ENCODE assay signal across 1 cellular context in the genomic region with DNA sequence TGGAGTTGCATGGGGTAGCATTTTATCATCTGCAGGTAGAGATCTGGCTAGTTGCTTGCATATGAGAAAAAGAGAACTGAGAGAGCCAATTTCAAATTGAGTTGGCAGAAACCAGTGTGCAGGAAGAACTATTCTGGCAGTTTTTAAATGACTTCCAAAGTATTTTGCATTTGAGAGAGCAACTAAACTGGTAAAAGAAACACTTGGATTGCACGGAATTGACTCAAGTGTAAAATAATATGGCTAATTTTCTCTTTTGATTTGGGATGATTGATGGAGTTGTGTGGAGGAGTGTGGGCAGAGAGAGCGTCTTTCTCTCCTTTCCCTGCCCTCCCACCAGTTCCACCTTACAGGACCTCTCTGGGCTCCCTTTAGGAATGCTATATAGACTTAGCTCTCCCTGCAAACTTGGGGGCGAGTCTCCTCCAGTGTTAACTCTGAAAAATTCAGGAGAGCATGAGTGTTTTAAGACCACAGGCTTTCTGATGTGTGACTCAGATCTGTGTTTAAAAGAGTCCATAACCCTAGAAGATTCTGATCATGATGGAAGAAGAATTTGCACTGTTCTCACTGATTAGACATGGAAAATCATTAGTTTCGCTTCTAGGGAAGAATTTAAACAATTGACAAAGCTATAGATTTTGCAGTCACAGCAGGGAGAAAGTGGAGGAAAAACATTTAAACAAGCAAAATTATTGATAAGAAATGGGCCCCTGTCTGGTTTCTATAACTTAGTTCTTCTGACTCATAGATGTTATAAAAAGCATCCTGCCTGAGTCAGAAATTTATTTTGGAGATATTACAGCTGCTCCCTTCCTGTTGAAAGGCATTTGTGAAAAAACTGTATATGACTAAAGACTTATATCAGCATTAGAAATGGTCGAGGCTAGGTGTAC.
TF ChIP-seq lines count a peak whose summit lies in the region.

No MANE protein-coding gene starts in this region.

TF ChIP-seq in GM12878, 131 proteins besides CTCF, POLR2A, EP300 and RAD21 (continues in another document):
- TF ChIP-seq CBX5 (IDR thresholded peaks at IDR 0.05; ENCODE audit: low read depth) (no peak; the same call in 1 of the 2 replicates), IKZF2 (IDR thresholded peaks at IDR 0.05) (peak; percentile 61 to 64; a peak in 3 of 4 replicates), CHD4 (IDR thresholded peaks at IDR 0.05) (no peak), PML (IDR thresholded peaks at IDR 0.05; ENCODE audit: low read length) (peak; percentile 17; the same call in 1 of the 2 replicates), MEF2A (IDR thresholded peaks at IDR 0.05; ENCODE audit: insufficient read depth, low read depth, low read length) (peak; percentile 99), RCOR1 (conservative IDR thresholded peaks at IDR 0.05; ENCODE audit: low read depth, low read length) (no peak), IKZF1 (conservative IDR thresholded peaks at IDR 0.05) (peak; percentile 57; the same call in 1 of the 2 replicates), DPF2 (IDR thresholded peaks at IDR 0.05) (peak; percentile 72), EGR1 (IDR thresholded peaks at IDR 0.05; ENCODE audit: borderline replicate concordance in 1 of 2, low read depth in 2 of 2, low read length in 2 of 2) (no peak), WRNIP1 (IDR thresholded peaks at IDR 0.05; ENCODE audit: borderline replicate concordance, low read depth, low read length) (no peak), PAX5 (IDR thresholded peaks at IDR 0.05; ENCODE audit: borderline replicate concordance, low read depth, low read length) (no peak), BCL11A (IDR thresholded peaks at IDR 0.05; ENCODE audit: low read depth, low read length) (peak; percentile 68), SREBF2 (IDR thresholded peaks at IDR 0.05; ENCODE audit: low read length) (no peak), JUNB (IDR thresholded peaks at IDR 0.05) (peak; percentile 96), SPI1 (IDR thresholded peaks at IDR 0.05; ENCODE audit: borderline replicate concordance, insufficient read depth, low read depth, low read length) (peak; percentile 91), ATF7 (IDR thresholded peaks at IDR 0.05; ENCODE audit: low read depth) (no peak), POU2F2 (IDR thresholded peaks at IDR 0.05; ENCODE audit: borderline replicate concordance, low read depth, low read length) (no peak), SMARCA5 (IDR thresholded peaks at IDR 0.05) (no peak), NFYA (IDR thresholded peaks at IDR 0.05; ENCODE audit: borderline replicate concordance, low read depth, low read length) (no peak), MTA3 (IDR thresholded peaks at IDR 0.05; ENCODE audit: borderline replicate concordance, low read length) (peak; percentile 74), TCF7 (IDR thresholded peaks at IDR 0.05; ENCODE audit: borderline replicate concordance) (no peak), STAT3 (IDR thresholded peaks at IDR 0.05; ENCODE audit: low read depth, low read length) (no peak), HDAC2 (IDR thresholded peaks at IDR 0.05) (no peak), POLR2AphosphoS2 (IDR thresholded peaks at IDR 0.05; ENCODE audit: low read depth, low read length) (no peak), ZBED1 (IDR thresholded peaks at IDR 0.05; ENCODE audit: borderline replicate concordance) (no peak; the same call in none of the 2 replicates), TCF3 (IDR thresholded peaks at IDR 0.05; ENCODE audit: borderline replicate concordance, insufficient read depth, low read depth, low read length) (0 out of 2 replicates have a peak, but pooled peaks have one; percentile 21), KLF5 (IDR thresholded peaks at IDR 0.05; ENCODE audit: partially characterized antibody) (no peak), NR2F1 (conservative IDR thresholded peaks at IDR 0.05) (no peak), POLR2AphosphoS5 (IDR thresholded peaks at IDR 0.05; ENCODE audit: low read length) (no peak)
- TF ChIP-seq, protein P1, sequence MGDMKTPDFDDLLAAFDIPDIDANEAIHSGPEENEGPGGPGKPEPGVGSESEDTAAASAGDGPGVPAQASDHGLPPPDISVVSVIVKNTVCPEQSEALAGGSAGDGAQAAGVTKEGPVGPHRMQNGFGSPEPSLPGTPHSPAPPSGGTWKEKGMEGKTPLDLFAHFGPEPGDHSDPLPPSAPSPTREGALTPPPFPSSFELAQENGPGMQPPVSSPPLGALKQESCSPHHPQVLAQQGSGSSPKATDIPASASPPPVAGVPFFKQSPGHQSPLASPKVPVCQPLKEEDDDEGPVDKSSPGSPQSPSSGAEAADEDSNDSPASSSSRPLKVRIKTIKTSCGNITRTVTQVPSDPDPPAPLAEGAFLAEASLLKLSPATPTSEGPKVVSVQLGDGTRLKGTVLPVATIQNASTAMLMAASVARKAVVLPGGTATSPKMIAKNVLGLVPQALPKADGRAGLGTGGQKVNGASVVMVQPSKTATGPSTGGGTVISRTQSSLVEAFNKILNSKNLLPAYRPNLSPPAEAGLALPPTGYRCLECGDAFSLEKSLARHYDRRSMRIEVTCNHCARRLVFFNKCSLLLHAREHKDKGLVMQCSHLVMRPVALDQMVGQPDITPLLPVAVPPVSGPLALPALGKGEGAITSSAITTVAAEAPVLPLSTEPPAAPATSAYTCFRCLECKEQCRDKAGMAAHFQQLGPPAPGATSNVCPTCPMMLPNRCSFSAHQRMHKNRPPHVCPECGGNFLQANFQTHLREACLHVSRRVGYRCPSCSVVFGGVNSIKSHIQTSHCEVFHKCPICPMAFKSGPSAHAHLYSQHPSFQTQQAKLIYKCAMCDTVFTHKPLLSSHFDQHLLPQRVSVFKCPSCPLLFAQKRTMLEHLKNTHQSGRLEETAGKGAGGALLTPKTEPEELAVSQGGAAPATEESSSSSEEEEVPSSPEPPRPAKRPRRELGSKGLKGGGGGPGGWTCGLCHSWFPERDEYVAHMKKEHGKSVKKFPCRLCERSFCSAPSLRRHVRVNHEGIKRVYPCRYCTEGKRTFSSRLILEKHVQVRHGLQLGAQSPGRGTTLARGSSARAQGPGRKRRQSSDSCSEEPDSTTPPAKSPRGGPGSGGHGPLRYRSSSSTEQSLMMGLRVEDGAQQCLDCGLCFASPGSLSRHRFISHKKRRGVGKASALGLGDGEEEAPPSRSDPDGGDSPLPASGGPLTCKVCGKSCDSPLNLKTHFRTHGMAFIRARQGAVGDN (IDR thresholded peaks at IDR 0.05) = no peak
- TF ChIP-seq, protein P2, sequence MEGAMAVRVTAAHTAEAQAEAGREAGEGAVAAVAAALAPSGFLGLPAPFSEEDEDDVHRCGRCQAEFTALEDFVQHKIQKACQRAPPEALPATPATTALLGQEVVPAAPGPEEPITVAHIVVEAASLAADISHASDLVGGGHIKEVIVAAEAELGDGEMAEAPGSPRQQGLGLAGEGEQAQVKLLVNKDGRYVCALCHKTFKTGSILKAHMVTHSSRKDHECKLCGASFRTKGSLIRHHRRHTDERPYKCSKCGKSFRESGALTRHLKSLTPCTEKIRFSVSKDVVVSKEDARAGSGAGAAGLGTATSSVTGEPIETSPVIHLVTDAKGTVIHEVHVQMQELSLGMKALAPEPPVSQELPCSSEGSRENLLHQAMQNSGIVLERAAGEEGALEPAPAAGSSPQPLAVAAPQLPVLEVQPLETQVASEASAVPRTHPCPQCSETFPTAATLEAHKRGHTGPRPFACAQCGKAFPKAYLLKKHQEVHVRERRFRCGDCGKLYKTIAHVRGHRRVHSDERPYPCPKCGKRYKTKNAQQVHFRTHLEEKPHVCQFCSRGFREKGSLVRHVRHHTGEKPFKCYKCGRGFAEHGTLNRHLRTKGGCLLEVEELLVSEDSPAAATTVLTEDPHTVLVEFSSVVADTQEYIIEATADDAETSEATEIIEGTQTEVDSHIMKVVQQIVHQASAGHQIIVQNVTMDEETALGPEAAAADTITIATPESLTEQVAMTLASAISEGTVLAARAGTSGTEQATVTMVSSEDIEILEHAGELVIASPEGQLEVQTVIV (IDR thresholded peaks at IDR 0.05; ENCODE audit: borderline replicate concordance, partially characterized antibody) = no peak
- TF ChIP-seq, protein P3, sequence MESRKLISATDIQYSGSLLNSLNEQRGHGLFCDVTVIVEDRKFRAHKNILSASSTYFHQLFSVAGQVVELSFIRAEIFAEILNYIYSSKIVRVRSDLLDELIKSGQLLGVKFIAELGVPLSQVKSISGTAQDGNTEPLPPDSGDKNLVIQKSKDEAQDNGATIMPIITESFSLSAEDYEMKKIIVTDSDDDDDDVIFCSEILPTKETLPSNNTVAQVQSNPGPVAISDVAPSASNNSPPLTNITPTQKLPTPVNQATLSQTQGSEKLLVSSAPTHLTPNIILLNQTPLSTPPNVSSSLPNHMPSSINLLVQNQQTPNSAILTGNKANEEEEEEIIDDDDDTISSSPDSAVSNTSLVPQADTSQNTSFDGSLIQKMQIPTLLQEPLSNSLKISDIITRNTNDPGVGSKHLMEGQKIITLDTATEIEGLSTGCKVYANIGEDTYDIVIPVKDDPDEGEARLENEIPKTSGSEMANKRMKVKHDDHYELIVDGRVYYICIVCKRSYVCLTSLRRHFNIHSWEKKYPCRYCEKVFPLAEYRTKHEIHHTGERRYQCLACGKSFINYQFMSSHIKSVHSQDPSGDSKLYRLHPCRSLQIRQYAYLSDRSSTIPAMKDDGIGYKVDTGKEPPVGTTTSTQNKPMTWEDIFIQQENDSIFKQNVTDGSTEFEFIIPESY (IDR thresholded peaks at IDR 0.05) = no peak
- TF ChIP-seq, protein P4, sequence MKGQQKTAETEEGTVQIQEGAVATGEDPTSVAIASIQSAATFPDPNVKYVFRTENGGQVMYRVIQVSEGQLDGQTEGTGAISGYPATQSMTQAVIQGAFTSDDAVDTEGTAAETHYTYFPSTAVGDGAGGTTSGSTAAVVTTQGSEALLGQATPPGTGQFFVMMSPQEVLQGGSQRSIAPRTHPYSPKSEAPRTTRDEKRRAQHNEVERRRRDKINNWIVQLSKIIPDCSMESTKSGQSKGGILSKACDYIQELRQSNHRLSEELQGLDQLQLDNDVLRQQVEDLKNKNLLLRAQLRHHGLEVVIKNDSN (IDR thresholded peaks at IDR 0.05; ENCODE audit: borderline replicate concordance, extremely low read length, insufficient read depth, low read depth, low read length) = no peak
- TF ChIP-seq, protein P5, sequence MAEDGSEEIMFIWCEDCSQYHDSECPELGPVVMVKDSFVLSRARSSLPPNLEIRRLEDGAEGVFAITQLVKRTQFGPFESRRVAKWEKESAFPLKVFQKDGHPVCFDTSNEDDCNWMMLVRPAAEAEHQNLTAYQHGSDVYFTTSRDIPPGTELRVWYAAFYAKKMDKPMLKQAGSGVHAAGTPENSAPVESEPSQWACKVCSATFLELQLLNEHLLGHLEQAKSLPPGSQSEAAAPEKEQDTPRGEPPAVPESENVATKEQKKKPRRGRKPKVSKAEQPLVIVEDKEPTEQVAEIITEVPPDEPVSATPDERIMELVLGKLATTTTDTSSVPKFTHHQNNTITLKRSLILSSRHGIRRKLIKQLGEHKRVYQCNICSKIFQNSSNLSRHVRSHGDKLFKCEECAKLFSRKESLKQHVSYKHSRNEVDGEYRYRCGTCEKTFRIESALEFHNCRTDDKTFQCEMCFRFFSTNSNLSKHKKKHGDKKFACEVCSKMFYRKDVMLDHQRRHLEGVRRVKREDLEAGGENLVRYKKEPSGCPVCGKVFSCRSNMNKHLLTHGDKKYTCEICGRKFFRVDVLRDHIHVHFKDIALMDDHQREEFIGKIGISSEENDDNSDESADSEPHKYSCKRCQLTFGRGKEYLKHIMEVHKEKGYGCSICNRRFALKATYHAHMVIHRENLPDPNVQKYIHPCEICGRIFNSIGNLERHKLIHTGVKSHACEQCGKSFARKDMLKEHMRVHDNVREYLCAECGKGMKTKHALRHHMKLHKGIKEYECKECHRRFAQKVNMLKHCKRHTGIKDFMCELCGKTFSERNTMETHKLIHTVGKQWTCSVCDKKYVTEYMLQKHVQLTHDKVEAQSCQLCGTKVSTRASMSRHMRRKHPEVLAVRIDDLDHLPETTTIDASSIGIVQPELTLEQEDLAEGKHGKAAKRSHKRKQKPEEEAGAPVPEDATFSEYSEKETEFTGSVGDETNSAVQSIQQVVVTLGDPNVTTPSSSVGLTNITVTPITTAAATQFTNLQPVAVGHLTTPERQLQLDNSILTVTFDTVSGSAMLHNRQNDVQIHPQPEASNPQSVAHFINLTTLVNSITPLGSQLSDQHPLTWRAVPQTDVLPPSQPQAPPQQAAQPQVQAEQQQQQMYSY (CRISPR knock-in tag; IDR thresholded peaks at IDR 0.05) = no peak
- TF ChIP-seq, protein P6, sequence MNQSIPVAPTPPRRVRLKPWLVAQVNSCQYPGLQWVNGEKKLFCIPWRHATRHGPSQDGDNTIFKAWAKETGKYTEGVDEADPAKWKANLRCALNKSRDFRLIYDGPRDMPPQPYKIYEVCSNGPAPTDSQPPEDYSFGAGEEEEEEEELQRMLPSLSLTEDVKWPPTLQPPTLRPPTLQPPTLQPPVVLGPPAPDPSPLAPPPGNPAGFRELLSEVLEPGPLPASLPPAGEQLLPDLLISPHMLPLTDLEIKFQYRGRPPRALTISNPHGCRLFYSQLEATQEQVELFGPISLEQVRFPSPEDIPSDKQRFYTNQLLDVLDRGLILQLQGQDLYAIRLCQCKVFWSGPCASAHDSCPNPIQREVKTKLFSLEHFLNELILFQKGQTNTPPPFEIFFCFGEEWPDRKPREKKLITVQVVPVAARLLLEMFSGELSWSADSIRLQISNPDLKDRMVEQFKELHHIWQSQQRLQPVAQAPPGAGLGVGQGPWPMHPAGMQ (IDR thresholded peaks at IDR 0.05; ENCODE audit: borderline replicate concordance) = no peak
- TF ChIP-seq, protein P7, sequence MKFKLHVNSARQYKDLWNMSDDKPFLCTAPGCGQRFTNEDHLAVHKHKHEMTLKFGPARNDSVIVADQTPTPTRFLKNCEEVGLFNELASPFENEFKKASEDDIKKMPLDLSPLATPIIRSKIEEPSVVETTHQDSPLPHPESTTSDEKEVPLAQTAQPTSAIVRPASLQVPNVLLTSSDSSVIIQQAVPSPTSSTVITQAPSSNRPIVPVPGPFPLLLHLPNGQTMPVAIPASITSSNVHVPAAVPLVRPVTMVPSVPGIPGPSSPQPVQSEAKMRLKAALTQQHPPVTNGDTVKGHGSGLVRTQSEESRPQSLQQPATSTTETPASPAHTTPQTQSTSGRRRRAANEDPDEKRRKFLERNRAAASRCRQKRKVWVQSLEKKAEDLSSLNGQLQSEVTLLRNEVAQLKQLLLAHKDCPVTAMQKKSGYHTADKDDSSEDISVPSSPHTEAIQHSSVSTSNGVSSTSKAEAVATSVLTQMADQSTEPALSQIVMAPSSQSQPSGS (IDR thresholded peaks at IDR 0.05; ENCODE audit: low read length) = peak; percentile 97
